Comparison of ENCODE assay signal across 1 cellular context in the genomic region with DNA sequence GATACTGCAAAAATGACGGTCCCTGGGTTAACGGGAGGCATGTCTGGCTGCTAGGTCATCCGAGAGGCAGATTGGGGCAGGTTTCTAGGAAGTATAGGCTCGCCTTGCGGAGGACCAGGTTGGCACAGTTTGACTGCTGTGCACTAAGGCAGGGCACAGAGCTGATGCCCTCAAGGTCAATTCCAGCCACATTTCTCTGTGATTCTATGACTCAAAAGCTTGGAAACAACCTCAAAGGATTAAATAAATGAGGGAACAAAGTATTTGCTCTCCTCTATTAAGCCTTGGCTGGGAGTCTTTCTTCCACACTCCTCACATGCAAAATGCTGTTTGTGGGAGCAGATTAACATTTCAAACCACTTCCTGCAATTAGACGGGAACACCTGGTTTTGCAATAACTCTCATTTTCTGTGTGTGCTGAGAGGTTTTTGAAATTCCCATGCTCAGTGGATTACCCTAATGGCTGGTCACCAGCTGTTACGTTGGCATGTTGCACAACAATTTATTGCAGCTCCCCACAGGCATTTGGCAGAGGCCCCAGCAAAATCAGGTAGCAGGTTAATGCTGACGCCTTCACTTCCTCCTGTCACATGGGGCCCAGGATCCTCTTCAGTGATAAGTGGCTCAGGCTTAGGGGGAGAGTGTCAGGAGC.
TF ChIP-seq lines count a peak whose summit lies in the region.

No MANE protein-coding gene starts in this region.

TF ChIP-seq in HEK293, 187 proteins besides CTCF, POLR2A, EP300 and RAD21 (continued from another document and continues in another):
- TF ChIP-seq ZNF449 (tag by site-specific recombination; IDR thresholded peaks at IDR 0.05) = no peak
- no peak for TF ChIP-seq ZNF433 (tag by site-specific recombination; IDR thresholded peaks at IDR 0.05; ENCODE audit: low read depth)
- no peak for TF ChIP-seq ZNF670 (tag by site-specific recombination; IDR thresholded peaks at IDR 0.05; ENCODE audit: low read depth)
- no peak for TF ChIP-seq ZEB2 (tag by site-specific recombination; IDR thresholded peaks at IDR 0.05)
- TF ChIP-seq ZNF518A (tag by site-specific recombination; conservative IDR thresholded peaks at IDR 0.05; ENCODE audit: low read depth) = peak; percentile 44; the same call in 1 of the 2 replicates
- no peak for TF ChIP-seq ZNF175 (tag by site-specific recombination; IDR thresholded peaks at IDR 0.05)
- TF ChIP-seq, protein P1, sequence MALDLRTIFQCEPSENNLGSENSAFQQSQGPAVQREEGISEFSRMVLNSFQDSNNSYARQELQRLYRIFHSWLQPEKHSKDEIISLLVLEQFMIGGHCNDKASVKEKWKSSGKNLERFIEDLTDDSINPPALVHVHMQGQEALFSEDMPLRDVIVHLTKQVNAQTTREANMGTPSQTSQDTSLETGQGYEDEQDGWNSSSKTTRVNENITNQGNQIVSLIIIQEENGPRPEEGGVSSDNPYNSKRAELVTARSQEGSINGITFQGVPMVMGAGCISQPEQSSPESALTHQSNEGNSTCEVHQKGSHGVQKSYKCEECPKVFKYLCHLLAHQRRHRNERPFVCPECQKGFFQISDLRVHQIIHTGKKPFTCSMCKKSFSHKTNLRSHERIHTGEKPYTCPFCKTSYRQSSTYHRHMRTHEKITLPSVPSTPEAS (tag by site-specific recombination; IDR thresholded peaks at IDR 0.05) = peak; percentile 76
- TF ChIP-seq ZNF510 (tag by site-specific recombination; IDR thresholded peaks at IDR 0.05; ENCODE audit: insufficient replicate concordance) = no peak
- TF ChIP-seq ZNF658 (tag by site-specific recombination; IDR thresholded peaks at IDR 0.05) = no peak
- no peak for TF ChIP-seq ZNF596 (tag by site-specific recombination; IDR thresholded peaks at IDR 0.05)
- TF ChIP-seq ZNF692 (tag by site-specific recombination; IDR thresholded peaks at IDR 0.05) = peak; percentile 65; the same call in 1 of the 2 replicates
- TF ChIP-seq YY1 (tag by site-specific recombination; IDR thresholded peaks at IDR 0.05) = no peak
- TF ChIP-seq ZNF791 (tag by site-specific recombination; IDR thresholded peaks at IDR 0.05) = no peak
- TF ChIP-seq, protein P2, sequence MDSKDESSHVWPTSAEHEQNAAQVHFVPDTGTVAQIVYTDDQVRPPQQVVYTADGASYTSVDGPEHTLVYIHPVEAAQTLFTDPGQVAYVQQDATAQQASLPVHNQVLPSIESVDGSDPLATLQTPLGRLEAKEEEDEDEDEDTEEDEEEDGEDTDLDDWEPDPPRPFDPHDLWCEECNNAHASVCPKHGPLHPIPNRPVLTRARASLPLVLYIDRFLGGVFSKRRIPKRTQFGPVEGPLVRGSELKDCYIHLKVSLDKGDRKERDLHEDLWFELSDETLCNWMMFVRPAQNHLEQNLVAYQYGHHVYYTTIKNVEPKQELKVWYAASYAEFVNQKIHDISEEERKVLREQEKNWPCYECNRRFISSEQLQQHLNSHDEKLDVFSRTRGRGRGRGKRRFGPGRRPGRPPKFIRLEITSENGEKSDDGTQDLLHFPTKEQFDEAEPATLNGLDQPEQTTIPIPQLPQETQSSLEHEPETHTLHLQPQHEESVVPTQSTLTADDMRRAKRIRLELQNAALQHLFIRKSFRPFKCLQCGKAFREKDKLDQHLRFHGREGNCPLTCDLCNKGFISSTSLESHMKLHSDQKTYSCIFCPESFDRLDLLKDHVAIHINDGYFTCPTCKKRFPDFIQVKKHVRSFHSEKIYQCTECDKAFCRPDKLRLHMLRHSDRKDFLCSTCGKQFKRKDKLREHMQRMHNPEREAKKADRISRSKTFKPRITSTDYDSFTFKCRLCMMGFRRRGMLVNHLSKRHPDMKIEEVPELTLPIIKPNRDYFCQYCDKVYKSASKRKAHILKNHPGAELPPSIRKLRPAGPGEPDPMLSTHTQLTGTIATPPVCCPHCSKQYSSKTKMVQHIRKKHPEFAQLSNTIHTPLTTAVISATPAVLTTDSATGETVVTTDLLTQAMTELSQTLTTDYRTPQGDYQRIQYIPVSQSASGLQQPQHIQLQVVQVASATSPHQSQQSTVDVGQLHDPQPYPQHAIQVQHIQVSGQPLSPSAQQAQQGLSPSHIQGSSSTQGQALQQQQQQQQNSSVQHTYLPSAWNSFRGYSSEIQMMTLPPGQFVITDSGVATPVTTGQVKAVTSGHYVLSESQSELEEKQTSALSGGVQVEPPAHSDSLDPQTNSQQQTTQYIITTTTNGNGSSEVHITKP (tag by site-specific recombination; IDR thresholded peaks at IDR 0.05) = peak; percentile 73
- TF ChIP-seq ZXDB (tag by site-specific recombination; IDR thresholded peaks at IDR 0.05) = peak; percentile 66
- no peak for TF ChIP-seq GLIS2 (tag by site-specific recombination; IDR thresholded peaks at IDR 0.05)
- TF ChIP-seq ZNF423 (tag by site-specific recombination; IDR thresholded peaks at IDR 0.05) = no peak
- no peak for TF ChIP-seq ZNF776 (tag by site-specific recombination; IDR thresholded peaks at IDR 0.05; ENCODE audit: borderline replicate concordance)
- TF ChIP-seq, protein P3, sequence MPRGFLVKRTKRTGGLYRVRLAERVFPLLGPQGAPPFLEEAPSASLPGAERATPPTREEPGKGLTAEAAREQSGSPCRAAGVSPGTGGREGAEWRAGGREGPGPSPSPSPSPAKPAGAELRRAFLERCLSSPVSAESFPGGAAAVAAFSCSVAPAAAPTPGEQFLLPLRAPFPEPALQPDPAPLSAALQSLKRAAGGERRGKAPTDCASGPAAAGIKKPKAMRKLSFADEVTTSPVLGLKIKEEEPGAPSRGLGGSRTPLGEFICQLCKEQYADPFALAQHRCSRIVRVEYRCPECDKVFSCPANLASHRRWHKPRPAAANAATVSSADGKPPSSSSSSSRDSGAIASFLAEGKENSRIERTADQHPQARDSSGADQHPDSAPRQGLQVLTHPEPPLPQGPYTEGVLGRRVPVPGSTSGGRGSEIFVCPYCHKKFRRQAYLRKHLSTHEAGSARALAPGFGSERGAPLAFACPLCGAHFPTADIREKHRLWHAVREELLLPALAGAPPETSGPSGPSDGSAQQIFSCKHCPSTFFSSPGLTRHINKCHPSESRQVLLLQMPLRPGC (tag by site-specific recombination; IDR thresholded peaks at IDR 0.05) = peak; percentile 97
- TF ChIP-seq ZNF629 (tag by site-specific recombination; IDR thresholded peaks at IDR 0.05) = peak; percentile 75
- peak; percentile 71; the same call in 1 of the 2 replicates for TF ChIP-seq ZBTB17 (tag by site-specific recombination; IDR thresholded peaks at IDR 0.05)
- TF ChIP-seq ZBTB7A (tag by site-specific recombination; IDR thresholded peaks at IDR 0.05; ENCODE audit: low read depth) = no peak
- TF ChIP-seq ZNF530 (tag by site-specific recombination; IDR thresholded peaks at IDR 0.05; ENCODE audit: low read depth) = no peak
- no peak for TF ChIP-seq ZNF140 (tag by site-specific recombination; IDR thresholded peaks at IDR 0.05)
- TF ChIP-seq ZNF747 (tag by site-specific recombination; IDR thresholded peaks at IDR 0.05) = no peak
- peak; percentile 47 for TF ChIP-seq ZNF366 (tag by site-specific recombination; conservative IDR thresholded peaks at IDR 0.05)
- 0 out of 2 replicates have a peak, but pooled peaks have one; percentile 30 for TF ChIP-seq ZNF10 (tag by site-specific recombination; IDR thresholded peaks at IDR 0.05)
- peak; percentile 69; the same call in 1 of the 2 replicates for TF ChIP-seq ZNF843 (tag by site-specific recombination; IDR thresholded peaks at IDR 0.05)
- no peak for TF ChIP-seq ZNF707 (tag by site-specific recombination; IDR thresholded peaks at IDR 0.05)
- no peak for TF ChIP-seq ZNF600 (tag by site-specific recombination; IDR thresholded peaks at IDR 0.05)
- TF ChIP-seq SCRT2 (tag by site-specific recombination; IDR thresholded peaks at IDR 0.05) = peak; percentile 67
- no peak for TF ChIP-seq TRIM28 (IDR thresholded peaks at IDR 0.05; ENCODE audit: borderline replicate concordance, low read length)
- no peak for TF ChIP-seq ZNF292 (tag by site-specific recombination; IDR thresholded peaks at IDR 0.05; ENCODE audit: borderline replicate concordance, low read depth)
- 0 out of 2 replicates have a peak, but pooled peaks have one; percentile 57 for TF ChIP-seq ZNF324 (tag by site-specific recombination; IDR thresholded peaks at IDR 0.05)
- TF ChIP-seq ZNF391 (tag by site-specific recombination; IDR thresholded peaks at IDR 0.05; ENCODE audit: borderline replicate concordance, low read depth) = no peak
- peak; percentile 12; the same call in 1 of the 2 replicates for TF ChIP-seq ZFHX2 (tag by site-specific recombination; conservative IDR thresholded peaks at IDR 0.05)
- no peak for TF ChIP-seq ZNF416 (tag by site-specific recombination; IDR thresholded peaks at IDR 0.05)
- no peak for TF ChIP-seq GLI2 (tag by site-specific recombination; IDR thresholded peaks at IDR 0.05; ENCODE audit: borderline replicate concordance, low read depth)
- TF ChIP-seq ELK4 (IDR thresholded peaks at IDR 0.05; ENCODE audit: borderline replicate concordance, low read depth, low read length) = no peak
- TF ChIP-seq ZFP69B (tag by site-specific recombination; IDR thresholded peaks at IDR 0.05) = peak; percentile 38; the same call in 1 of the 2 replicates
- no peak for TF ChIP-seq ZNF785 (tag by site-specific recombination; IDR thresholded peaks at IDR 0.05)
- no peak for TF ChIP-seq ZNF132 (tag by site-specific recombination; IDR thresholded peaks at IDR 0.05; ENCODE audit: borderline replicate concordance)
- TF ChIP-seq ZBTB20 (tag by site-specific recombination; IDR thresholded peaks at IDR 0.05) = peak; percentile 13; the same call in 1 of the 2 replicates
- TF ChIP-seq ZBTB6 (tag by site-specific recombination; IDR thresholded peaks at IDR 0.05) = no peak
